Comparison of ENCODE assay signal across 20 cellular contexts in genomic region chr22:33957086-33957485, GRCh38. TPM values are rescaled to one million over a fixed set of nuclear protein-coding genes. Genes with fewer than 3 reads are reported as not detected.
DNase-seq lines count a peak whose midpoint lies in the region; ATAC-seq, FAIRE-seq and TF ChIP-seq lines count a peak whose summit lies in the region.
"Had no signal": no experiment of that assay in that cellular context is flagged by ENCODE, and none has a peak within 500 bp of the region (broad histone marks: within the 10 kb centered on the region; RNA-seq: fewer than 3 reads in every experiment).

No MANE protein-coding gene starts in this region.

- intact Hi-C loops in esophagus muscularis mucosa (cut with DNase I): no loop called here

- H4K5ac ChIP-seq in H1 (ENCODE audit: insufficient read length, low read depth, low read length): no peak overlapping the region
- no peak overlapping the region for H4K5ac ChIP-seq in mesendoderm (ENCODE audit: low read length)

- TF ChIP-seq CTCF in H1 (IDR thresholded peaks at IDR 0.05; ENCODE audit: control extremely low read depth in 1 of 3, insufficient read depth in 1 of 3, low read depth in 1 of 3, low read length in 3 of 3): no peak
- no peak for TF ChIP-seq CTCF in esophagus muscularis mucosa (IDR thresholded peaks at IDR 0.05)

- H3K14ac ChIP-seq in H1 (ENCODE audit: insufficient read length): no peak overlapping the region

- no peak overlapping the region for H4K91ac ChIP-seq in H1 (replicated peaks; ENCODE audit: insufficient read length, low read length)

- no peak for TF ChIP-seq RAD21 in H1 (IDR thresholded peaks at IDR 0.05 in 1 of 2, conservative IDR thresholded peaks at IDR 0.05 in 1 of 2; ENCODE audit: low read depth in 2 of 2, low read length in 2 of 2)

- H2AFZ ChIP-seq in H1 (ENCODE audit: low read length): no peak overlapping the region
- H2AFZ ChIP-seq: GM23338 had no signal

- no peak for ATAC-seq in GM21423 (IDR thresholded peaks at IDR 0.05; ENCODE audit: unreplicated experiment)
- ATAC-seq: GM23338, HCT116, K562 had no signal

- peak overlapping the region; percentile 52 for H3K56ac ChIP-seq in H1 (replicated peaks; ENCODE audit: insufficient read length, low read depth, low read length)
- no peak overlapping the region for H3K56ac ChIP-seq in mesendoderm (ENCODE audit: low read length)

- H3K36me3 ChIP-seq in H1 (ENCODE audit: control insufficient read depth in 2 of 4, insufficient read depth in 4 of 4, low read length in 3 of 4) (no peaks in the 10 kb centered on the region), mesendoderm (ENCODE audit: control insufficient read depth, insufficient read depth, low read length) (no peaks in the 10 kb centered on the region), esophagus muscularis mucosa (no peaks in the 10 kb centered on the region)
- H3K36me3 ChIP-seq: BE2C had no signal

- no peak for FAIRE-seq in H1 (lab: Jason Lieb, UNC)
- FAIRE-seq: A204.1, GM19239, HTR-8/SVneo, K562 had no signal

- H2BK20ac ChIP-seq in H1 (ENCODE audit: low read length): no peak overlapping the region

- H2BK12ac ChIP-seq in H1 (ENCODE audit: low read depth, low read length): no peak overlapping the region

- H3K9ac ChIP-seq in H1 (replicated peaks in 1 of 4; ENCODE audit: extremely low read depth in 1 of 4, low read depth in 3 of 4, low read length in 3 of 4) (no peak overlapping the region), mesendoderm (ENCODE audit: low read length) (no peak overlapping the region)

- H3K4me1 ChIP-seq in H1 (replicated peaks in 1 of 4; ENCODE audit: control insufficient read depth in 3 of 4, insufficient read depth in 4 of 4, low read length in 3 of 4) (no peaks in the 10 kb centered on the region), mesendoderm (ENCODE audit: control insufficient read depth, low read depth, low read length) (no peaks in the 10 kb centered on the region), esophagus muscularis mucosa (no peaks in the 10 kb centered on the region)
- H3K4me1 ChIP-seq: BE2C had no signal

- DNase-seq in KBM-7 (peak; percentile 3), H1 (ENCODE audit: low read depth in 1 of 2, low spot score in 2 of 2) (no peak), mesendoderm (peak; percentile 44), esophagus muscularis mucosa (ENCODE audit: extremely low spot score) (no peak), NOMO-1 (lab: John Stamatoyannopoulos, UW; ENCODE audit: unreplicated experiment in 2 of 2) (no peak)
- DNase-seq: ACHN; BE2C; CD4-positive, alpha-beta memory T cell; DMS79 treated with DMSO at 0.1 percent for 48 hours; GF-D8; H7; HFFc6; IMR-90 had no signal

- in situ Hi-C loops in KBM-7 (cut with MboI; ENCODE audit: low pct_unique_long_range_greater_than_20kb, low sequenced_read_pairs): no loop called here

- H2BK15ac ChIP-seq in H1 (ENCODE audit: low read length): no peak overlapping the region
- no peak overlapping the region for H2BK15ac ChIP-seq in mesendoderm (replicated peaks; ENCODE audit: low read depth)

- WGBS in H1 (ENCODE audit: extremely low coverage in 1 of 2, insufficient coverage in 1 of 2, insufficient read length in 1 of 2, insufficient replicate concordance in 2 of 2, low coverage in 1 of 2, low lambda C conversion rate in 2 of 2, missing lambda C conversion rate in 1 of 2), 2 experiments: 87% methylated on average over 4 of the region's 4 CpGs; no CpG with 5 or more reads in 1 of the 2 experiments
- no CpG with 5 or more reads among the region's 4 CpGs for WGBS in mesendoderm (ENCODE audit: extremely low coverage, insufficient coverage, low lambda C conversion rate)
- 67% methylated on average over 4 of the region's 4 CpGs for WGBS in esophagus muscularis mucosa

- H2BK120ac ChIP-seq in H1 (replicated peaks; ENCODE audit: low read depth, low read length) (no peak overlapping the region), mesendoderm (ENCODE audit: low read depth, low read length) (no peak overlapping the region)

- TF ChIP-seq EP300 in H1 (IDR thresholded peaks at IDR 0.05; ENCODE audit: borderline replicate concordance in 1 of 2, low read depth in 2 of 2, low read length in 2 of 2): no peak
- no peak for TF ChIP-seq EP300 in esophagus muscularis mucosa (IDR thresholded peaks at IDR 0.05)

- no peak overlapping the region for H2BK5ac ChIP-seq in H1 (ENCODE audit: low read depth, low read length)
- no peak overlapping the region for H2BK5ac ChIP-seq in mesendoderm (ENCODE audit: low read length)

- H3K4me2 ChIP-seq in H1 (ENCODE audit: insufficient read depth in 1 of 2, low read depth in 2 of 2, low read length in 2 of 2) (no peak overlapping the region), mesendoderm (ENCODE audit: low read length) (no peak overlapping the region)
- H3K4me2 ChIP-seq: GM23338 had no signal

- CTCF ChIA-PET in H1 (lab: Charles Lee; ENCODE audit: partially characterized antibody): no interaction called here

- no peaks in the 10 kb centered on the region for H3K79me1 ChIP-seq in H1 (ENCODE audit: low read depth, low read length)
- H3K79me1 ChIP-seq in mesendoderm (ENCODE audit: low read length): no peaks in the 10 kb centered on the region

- H4K8ac ChIP-seq in H1 (ENCODE audit: extremely low read depth, insufficient read depth, low read length): no peak overlapping the region
- H4K8ac ChIP-seq in mesendoderm (ENCODE audit: low read depth, low read length): no peak overlapping the region

- H3K9me3 ChIP-seq in H1 (ENCODE audit: insufficient read depth in 2 of 2, low read depth in 1 of 2, low read length in 1 of 2) (no peaks in the 10 kb centered on the region), esophagus muscularis mucosa (no peaks in the 10 kb centered on the region)

- peaks cover 2% of the 10 kb centered on the region; the same call in 1 of the 2 replicates for H3K23me2 ChIP-seq in H1 (ENCODE audit: low read depth, low read length)

- H3K4ac ChIP-seq in H1 (replicated peaks; ENCODE audit: insufficient read length, low read depth, low read length) (no peak overlapping the region), mesendoderm (ENCODE audit: low read depth, low read length) (no peak overlapping the region)

- TF ChIP-seq POLR2A in H1 (IDR thresholded peaks at IDR 0.05; ENCODE audit: control extremely low read depth in 1 of 2, low read depth in 2 of 2, low read length in 2 of 2) (no peak), esophagus muscularis mucosa (IDR thresholded peaks at IDR 0.05; ENCODE audit: low read depth) (no peak)

- POLR2A ChIA-PET in H1 (lab: Charles Lee; ENCODE audit: partially characterized antibody): interaction anchor here (0.9 kb wide), 1 partner anchor 17 kb away, joined by 3 read pairs; no protein-coding TSS in a partner anchor

- no peak overlapping the region for H3K23ac ChIP-seq in H1 (ENCODE audit: insufficient read length)
- no peak overlapping the region for H3K23ac ChIP-seq in mesendoderm (ENCODE audit: low read length)

- no peak overlapping the region for H3K18ac ChIP-seq in H1 (ENCODE audit: extremely low read depth, low read length)
- no peak overlapping the region for H3K18ac ChIP-seq in mesendoderm (ENCODE audit: low read length)

- H3K27me3 ChIP-seq in H1 (replicated peaks in 1 of 4; ENCODE audit: control insufficient read depth in 3 of 4, extremely low read depth in 1 of 4, insufficient read depth in 3 of 4, low read length in 3 of 4) (no peaks in the 10 kb centered on the region), mesendoderm (ENCODE audit: insufficient read depth, low read length, poor library complexity) (no peaks in the 10 kb centered on the region), esophagus muscularis mucosa (no peaks in the 10 kb centered on the region)
- H3K27me3 ChIP-seq: BE2C had no signal

- no peaks in the 10 kb centered on the region for H4K20me1 ChIP-seq in H1 (replicated peaks in 1 of 2; ENCODE audit: control insufficient read depth in 1 of 2, insufficient read depth in 2 of 2, low read length in 2 of 2)

- H3K4me3 ChIP-seq in H1 (ENCODE audit: extremely low read depth in 1 of 4, insufficient read depth in 2 of 4, low read depth in 3 of 4, low read length in 4 of 4) (no peak overlapping the region), mesendoderm (ENCODE audit: low read length) (no peak overlapping the region), esophagus muscularis mucosa (no peak overlapping the region)
- H3K4me3 ChIP-seq: GM23338, K562 had no signal

- H3K27ac ChIP-seq in H1 (ENCODE audit: low read depth, low read length): no peak overlapping the region
- no peak overlapping the region for H3K27ac ChIP-seq in mesendoderm (ENCODE audit: low read depth, low read length)
- H3K27ac ChIP-seq in esophagus muscularis mucosa (replicated peaks in 1 of 4): no peak overlapping the region

- H3K79me2 ChIP-seq in H1 (ENCODE audit: control insufficient read depth in 1 of 2, insufficient read depth in 2 of 2, low read length in 2 of 2) (no peaks in the 10 kb centered on the region), mesendoderm (ENCODE audit: control insufficient read depth, insufficient read depth, low read length) (no peaks in the 10 kb centered on the region)

- H2AK5ac ChIP-seq in H1 (ENCODE audit: low read depth, low read length) (no peak overlapping the region), mesendoderm (ENCODE audit: low read length) (no peak overlapping the region)

TF ChIP-seq in H1, 55 proteins besides CTCF, POLR2A, EP300 and RAD21 (continues in another document):
- TF ChIP-seq KDM1A (IDR thresholded peaks at IDR 0.05; ENCODE audit: borderline replicate concordance, low read length) (no peak), ATF3 (IDR thresholded peaks at IDR 0.05; ENCODE audit: insufficient read depth, low read depth, low read length) (no peak), POU5F1 (IDR thresholded peaks at IDR 0.05; ENCODE audit: low read depth, low read length) (no peak), CTBP2 (IDR thresholded peaks at IDR 0.05; ENCODE audit: borderline replicate concordance, insufficient read depth, insufficient read length, low read length) (no peak), ZNF274 (IDR thresholded peaks at IDR 0.05; ENCODE audit: borderline replicate concordance, extremely low read depth, low read length) (no peak), SIRT6 (IDR thresholded peaks at IDR 0.05; ENCODE audit: low read length) (no peak)

RNA-seq across cellular contexts. Expression of gene LARGE1, which starts 36.8 kb away (rescaled TPM):
- total RNA-seq in H1 (2021; fragmentation: NEBNext Ultra II Directional; extraction: Animal tissue kit (Norgen Biotek cat#: 25700)): 69.5 and 83.0 TPM in 2 replicates
- 43.7 and 51.4 TPM in 2 replicates for polyA plus RNA-seq in H1 (2011; rRNA removed)
- polyA plus RNA-seq in H1 (2011; cell fraction: cytosol; rRNA removed): 42.0 TPM
- 56.3 TPM for polyA plus RNA-seq in H1 (2011; cell fraction: nucleus; rRNA removed)
- polyA plus RNA-seq in H1 (2012, experiment 1 of 2): 40.0 to 53.5 TPM (median 47.7 TPM) in 4 replicates
- 38.9 TPM for polyA plus RNA-seq in H1 (2012, experiment 2 of 2)
- polyA plus RNA-seq in H1 (2013, experiment 1 of 2): 39.9 TPM
- 39.1 TPM for polyA plus RNA-seq in H1 (2013, experiment 2 of 2)
- 121 and 152 TPM in 2 replicates for polyA minus RNA-seq in H1 (2011; rRNA and poly(A)+ RNA removed)
- 72.1 TPM for polyA minus RNA-seq in H1 (2011; cell fraction: cytosol; rRNA and poly(A)+ RNA removed)
- 137 TPM for polyA minus RNA-seq in H1 (2011; cell fraction: nucleus; rRNA and poly(A)+ RNA removed)
- polyA plus RNA-seq in mesendoderm (2013, experiment 1 of 2): 15.1 TPM
- polyA plus RNA-seq in mesendoderm (2013, experiment 2 of 2): 15.3 TPM
- 10 to 100 TPM; 29.9 to 48.4 (median 32.4) TPM for total RNA-seq in esophagus muscularis mucosa

Comparison
In these comparisons a context has a peak if more than half of its experiments do, and no peak if none do; other contexts are left out.
1. DNase-seq: peak in KBM-7 (single experiment) and mesendoderm (single experiment); none in H1 (0 of 2), esophagus muscularis mucosa (single experiment) and NOMO-1 (0 of 2).